In genomic region chr1:155070721-155071556, GRCh38 we compare ENCODE assay signal across 1 cellular context.
TF ChIP-seq lines count a peak whose summit lies in the region.

No MANE protein-coding gene starts in this region.

TF ChIP-seq in HepG2, 621 proteins besides CTCF, POLR2A, EP300 and RAD21 (continued from another document):
- TF ChIP-seq CEBPG (CRISPR knock-in tag; IDR thresholded peaks at IDR 0.05) (no peak), ASH2L (IDR thresholded peaks at IDR 0.05; ENCODE audit: insufficient read length, low read depth, low read length) (no peak), ZNF17 (CRISPR knock-in tag; IDR thresholded peaks at IDR 0.05) (no peak), ETV6 (CRISPR knock-in tag; conservative IDR thresholded peaks at IDR 0.05) (no peak), ZFX (CRISPR knock-in tag; IDR thresholded peaks at IDR 0.05; ENCODE audit: low read depth) (peak; percentile 69; the same call in 1 of the 2 replicates)
TF ChIP-seq in HepG2: peak in this region for 92.
